ENCODE assay signal across 8 cellular contexts in genomic region chr19:44141191-44142013, GRCh38. TPM values are rescaled to one million over a fixed set of nuclear protein-coding genes. Genes with fewer than 3 reads are reported as not detected.
A peak's percentile ranks its signal among the peaks of the same experiment; 100 is the strongest.
DNase-seq lines count a peak whose midpoint lies in the region; ATAC-seq, FAIRE-seq and TF ChIP-seq lines count a peak whose summit lies in the region.

Gene ZNF234 (plus strand): TSS chr19:44141554. CDS start chr19:44144633, 3,079 bp downstream.

- H2AFZ ChIP-seq in endothelial cell of umbilical vein (ENCODE audit: low read depth, low read length), result peak within 1 kb of the TSS; percentile 67

- peak within 1 kb of the TSS; percentile 64 to 71 (median 67) for H3K4me3 ChIP-seq in endothelial cell of umbilical vein (replicated peaks in 1 of 3; ENCODE audit: insufficient read depth in 1 of 3, low read depth in 1 of 3, low read length in 3 of 3)

- no peaks in the 10 kb centered on the region for H3K9me1 ChIP-seq in endothelial cell of umbilical vein (replicated peaks; ENCODE audit: control insufficient read depth, extremely low read depth, insufficient read depth, low read length)

- POLR2A ChIA-PET in endothelial cell of umbilical vein (lab: Charles Lee), result interaction anchor here (0.5 kb wide), 1 partner anchor 99 kb away, joined by 3 read pairs; no protein-coding TSS in a partner anchor

- peak; percentile 81 for FAIRE-seq in GM18507 (lab: Jason Lieb, UNC)
- peak; percentile 74 for FAIRE-seq in endothelial cell of umbilical vein (lab: Jason Lieb, UNC)

- H3K4me1 ChIP-seq in endothelial cell of umbilical vein (ENCODE audit: control insufficient read depth, extremely low read depth, insufficient read depth, low read length), result peaks cover 6% of the 10 kb centered on the region

- H3K9me3 ChIP-seq in endothelial cell of umbilical vein (replicated peaks; ENCODE audit: control insufficient read depth, insufficient read depth, low read length), result no peaks in the 10 kb centered on the region

- DNase-seq in 8988T (peak; percentile 42), GM18507 (ENCODE audit: extremely low spot score, insufficient read length, low read depth) (peak; percentile 62), NOMO-1 treated with dmso at 0.1 percent for 144 hours (lab: John Stamatoyannopoulos, UW; ENCODE audit: unreplicated experiment) (peak; percentile 31), activated T-cell treated with anti-CD3 and anti-CD28 coated beads for 1 hour (ENCODE audit: low read depth) (peak; percentile 47), endothelial cell of umbilical vein (ENCODE audit: low read depth, low spot score) (peak; percentile 83), midbrain (lab: John Stamatoyannopoulos, UW) (peak; percentile 92)
- peak; percentile 34 for DNase-seq in stimulated activated CD8-positive, alpha-beta memory T cell treated with anti-CD3 and anti-CD28 coated beads, Interleukin-15, amount 100 ng/mL, for 24 hours (ENCODE audit: low read depth)

- no peaks in the 10 kb centered on the region for H4K20me1 ChIP-seq in endothelial cell of umbilical vein (replicated peaks; ENCODE audit: control insufficient read depth, extremely low read depth, insufficient read depth, low read length)

- peaks cover 1 to 2% of the 10 kb centered on the region in 2 experiments for H3K36me3 ChIP-seq in endothelial cell of umbilical vein (ENCODE audit: control insufficient read depth in 2 of 2, extremely low read depth in 1 of 2, insufficient read depth in 2 of 2, low read length in 2 of 2)

- H3K27me3 ChIP-seq in endothelial cell of umbilical vein (ENCODE audit: control insufficient read depth in 2 of 2, insufficient read depth in 2 of 2, low read length in 2 of 2), result no peaks in the 10 kb centered on the region

- peak within 1 kb of the TSS; percentile 54 for H3K9ac ChIP-seq in endothelial cell of umbilical vein (replicated peaks; ENCODE audit: extremely low read depth, insufficient read depth, low read length)

- TF ChIP-seq POLR2A in endothelial cell of umbilical vein (IDR thresholded peaks at IDR 0.05; ENCODE audit: low read depth, low read length), result peak; percentile 59

- TF ChIP-seq CTCF in endothelial cell of umbilical vein (IDR thresholded peaks at IDR 0.05; ENCODE audit: extremely low read depth in 1 of 2, insufficient read depth in 1 of 2, low read depth in 1 of 2, low read length in 2 of 2), result no peak

- dilution Hi-C loops in endothelial cell of umbilical vein (cut with MboI; ENCODE audit: extremely low pct_ligation_motif_present, low sequenced_read_pairs), result no loop called here

- H3K27ac ChIP-seq in endothelial cell of umbilical vein (ENCODE audit: insufficient read depth, low read depth, low read length), result peak within 1 kb of the TSS; percentile 14

- peak within 1 kb of the TSS; percentile 82 for H3K4me2 ChIP-seq in endothelial cell of umbilical vein (ENCODE audit: insufficient read depth, low read length)

- peak; percentile 82 for ATAC-seq in HG03354 (IDR thresholded peaks at IDR 0.05; ENCODE audit: poor library complexity, severe bottlenecking, unreplicated experiment)

- BruUV-seq in endothelial cell of umbilical vein (replicated peaks; lab: Mats Ljungman, UMichigan), result TSS peak; percentile 54

- intact Hi-C loops in endothelial cell of umbilical vein (cut with micrococcal nuclease), result loop anchor here (1.0 to 2.0 kb wide), 4 partner anchors 23 to 314 kb away; partner anchors contain the start of genes ZNF225, ZNF283 and ZNF284

- peaks cover 7% of the 10 kb centered on the region for H3K79me2 ChIP-seq in endothelial cell of umbilical vein (ENCODE audit: control insufficient read depth, insufficient read depth, low read length)

- CTCF ChIA-PET in endothelial cell of umbilical vein (lab: Charles Lee), result interaction anchor here (1.5 kb wide), 1 partner anchor 12 kb away, joined by 5 read pairs; no protein-coding TSS in a partner anchor

TF ChIP-seq in endothelial cell of umbilical vein, 7 proteins besides CTCF, POLR2A, EP300 and RAD21:
- no peak for TF ChIP-seq MYC (IDR thresholded peaks at IDR 0.05; ENCODE audit: low read depth, low read length)
- peak; percentile 47 for TF ChIP-seq POLR2AphosphoS5 (IDR thresholded peaks at IDR 0.05; ENCODE audit: insufficient read depth, low read depth, low read length)
TF ChIP-seq in endothelial cell of umbilical vein: peak in this region for 1.

RNA-seq across cellular contexts. Expression of gene ZNF234, which starts in this region (rescaled TPM):
- total RNA-seq in endothelial cell of umbilical vein, result 10.6 and 11.9 TPM in 2 replicates
- 2.1 and 2.5 TPM in 2 replicates for polyA plus RNA-seq in endothelial cell of umbilical vein
- 2.1 and 2.5 TPM in 2 replicates for polyA plus RNA-seq in endothelial cell of umbilical vein (2011; cell fraction: cytosol; rRNA removed)
- polyA plus RNA-seq in endothelial cell of umbilical vein (2011; cell fraction: nucleus; rRNA removed), result 13.2 and 15.7 TPM in 2 replicates
- 4.4 and 5.5 TPM in 2 replicates for polyA plus RNA-seq in endothelial cell of umbilical vein (2012)
- 7.3 and 9.6 TPM in 2 replicates for polyA minus RNA-seq in endothelial cell of umbilical vein
- polyA minus RNA-seq in endothelial cell of umbilical vein (2011; cell fraction: cytosol; rRNA and poly(A)+ RNA removed), result 3.7 TPM
- 5.4 and 10.1 TPM in 2 replicates for polyA minus RNA-seq in endothelial cell of umbilical vein (2011; cell fraction: nucleus; rRNA and poly(A)+ RNA removed)

Comparison
In these comparisons a context has a peak if more than half of its experiments do, and no peak if none do; other contexts are left out.
1. Peak in every context shown above with its lines: DNase-seq, ATAC-seq, H3K4me3 ChIP-seq and H3K27ac ChIP-seq.
2. DNase-seq: peak in every context shown above with its lines; median percentile 92 in midbrain; 83 in endothelial cell of umbilical vein; 62 in GM18507; 47 in activated T-cell treated with anti-CD3 and anti-CD28 coated beads for 1 hour; 42 in 8988T; 34 in stimulated activated CD8-positive, alpha-beta memory T cell treated with anti-CD3 and anti-CD28 coated beads, Interleukin-15, amount 100 ng/mL, for 24 hours; 31 in NOMO-1 treated with dmso at 0.1 percent for 144 hours.